In genomic region chr6:89630488-89630887, GRCh38 we compare ENCODE assay signal across 20 cellular contexts. TPM values are rescaled to one million over a fixed set of nuclear protein-coding genes. Genes with fewer than 3 reads are reported as not detected.
DNase-seq lines count a peak whose midpoint lies in the region; ATAC-seq, FAIRE-seq and TF ChIP-seq lines count a peak whose summit lies in the region.
"Had no signal": no experiment of that assay in that cellular context is flagged by ENCODE, and none has a peak within 500 bp of the region (broad histone marks: within the 10 kb centered on the region; RNA-seq: fewer than 3 reads in every experiment).

No MANE protein-coding gene starts in this region.

- CTCF ChIA-PET in activated CD8-positive, alpha-beta T cell treated with anti-CD3 and anti-CD28 coated beads, Interleukin-2, amount 10 ng/mL, durations not matched to agents 7 days and 5 days (lab: Charles Lee) = interaction anchor here (0.6 to 2.5 kb wide), 2 partner anchors 198 to 387 kb away, joined by 3 to 11 read pairs; no protein-coding TSS in a partner anchor
- CTCF ChIA-PET in activated CD8-positive, alpha-beta T cell treated with anti-CD3 and anti-CD28 coated beads for 36 hours (lab: Charles Lee) = interaction anchor here (1.0 kb wide), 1 partner anchor 259 kb away, joined by 3 read pairs; no protein-coding TSS in a partner anchor

- no peaks in the 10 kb centered on the region for H3K27me3 ChIP-seq in right atrium auricular region
- H3K27me3 ChIP-seq in psoas muscle (ENCODE audit: insufficient read depth in 3 of 3, low read length in 2 of 3) = no peaks in the 10 kb centered on the region
- H3K27me3 ChIP-seq in hepatocyte = no peaks in the 10 kb centered on the region

- POLR2A ChIA-PET in activated CD8-positive, alpha-beta T cell treated with anti-CD3 and anti-CD28 coated beads, Interleukin-2, amount 10 ng/mL, durations not matched to agents 7 days and 5 days (lab: Charles Lee) = no interaction called here
- POLR2A ChIA-PET in activated CD8-positive, alpha-beta T cell treated with anti-CD3 and anti-CD28 coated beads for 36 hours (lab: Charles Lee) = interaction anchor here (1.5 kb wide), 1 partner anchor 198 kb away, joined by 3 read pairs; the partner anchor contains the start of gene ANKRD6

- no peak overlapping the region for H3K27ac Mint-ChIP-seq in activated CD8-positive, alpha-beta T cell treated with anti-CD3 and anti-CD28 coated beads, Interleukin-2, amount 10 ng/mL, durations not matched to agents 7 days and 5 days
- H3K27ac Mint-ChIP-seq in activated CD8-positive, alpha-beta T cell treated with anti-CD3 and anti-CD28 coated beads for 36 hours = no peak overlapping the region

- H3K4me1 ChIP-seq in right atrium auricular region (peaks cover 0 to 3% of the 10 kb centered on the region in 2 donors), psoas muscle (no peaks in the 10 kb centered on the region), hepatocyte (ENCODE audit: insufficient read depth) (peaks cover 3% of the 10 kb centered on the region)

- no peaks in the 10 kb centered on the region for H4K20me1 ChIP-seq in hepatocyte (ENCODE audit: insufficient read depth, poor library complexity, severe bottlenecking)

- H3K4me3 ChIP-seq in right atrium auricular region (no peak overlapping the region), psoas muscle (no peak overlapping the region), hepatocyte (no peak overlapping the region)

- no peak for TF ChIP-seq CTCF in activated CD8-positive, alpha-beta T cell treated with anti-CD3 and anti-CD28 coated beads for 36 hours (IDR thresholded peaks at IDR 0.05)
- no peak for TF ChIP-seq CTCF in right atrium auricular region (IDR thresholded peaks at IDR 0.05)
- TF ChIP-seq CTCF in psoas muscle (IDR thresholded peaks at IDR 0.05) = no peak
- TF ChIP-seq CTCF in hepatocyte (IDR thresholded peaks at IDR 0.05; ENCODE audit: poor library complexity) = no peak

- no peaks in the 10 kb centered on the region for H3K27me3 Mint-ChIP-seq in activated CD8-positive, alpha-beta T cell treated with anti-CD3 and anti-CD28 coated beads, Interleukin-2, amount 10 ng/mL, durations not matched to agents 7 days and 5 days (ENCODE audit: low read depth)
- no peaks in the 10 kb centered on the region for H3K27me3 Mint-ChIP-seq in activated CD8-positive, alpha-beta T cell treated with anti-CD3 and anti-CD28 coated beads for 36 hours
- H3K27me3 Mint-ChIP-seq: CD8-positive, alpha-beta memory T cell; IgD-negative memory B cell had no signal

- H2AFZ ChIP-seq in hepatocyte = no peak overlapping the region

- DNase-seq in activated CD8-positive, alpha-beta T cell treated with anti-CD3 and anti-CD28 coated beads, Interleukin-2, amount 10 ng/mL, durations not matched to agents 7 days and 5 days = peak; percentile 18
- no peak for DNase-seq in activated CD8-positive, alpha-beta T cell treated with anti-CD3 and anti-CD28 coated beads for 36 hours
- DNase-seq in head of caudate nucleus (peak in 22 of 42 donors; percentile 4 to 56 (median 24)), right atrium auricular region (ENCODE audit: low spot score) (peak; percentile 58), psoas muscle (no peak), GM12892 (ENCODE audit: insufficient read length) (no peak), hepatocyte (ENCODE audit: low spot score) (no peak)
- no peak for DNase-seq in activated CD8-positive, alpha-beta memory T cell treated with anti-CD3 and anti-CD28 coated beads for 24 hours
- DNase-seq: 8988T; Calu3; CD8-positive, alpha-beta memory T cell; GF-D8; NCI-H1105 treated with DMSO at 0.1 percent for 48 hours; NCI-H2081; NCI-H2171 treated with DMSO at 0.1 percent for 48 hours; NCI-H446; NCI-H526 treated with DMSO at 0.1 percent for 48 hours; SHP77 had no signal

- no peaks in the 10 kb centered on the region for H3K9me3 ChIP-seq in right atrium auricular region
- no peaks in the 10 kb centered on the region for H3K9me3 ChIP-seq in psoas muscle
- no peaks in the 10 kb centered on the region for H3K9me3 ChIP-seq in hepatocyte (ENCODE audit: low read depth)

- no peaks in the 10 kb centered on the region for H3K9me2 ChIP-seq in hepatocyte (replicated peaks; ENCODE audit: insufficient read depth)

- TF ChIP-seq POLR2A in GM12892 (IDR thresholded peaks at IDR 0.05; ENCODE audit: low read depth, low read length) = no peak

- H3K4me3 Mint-ChIP-seq in activated CD8-positive, alpha-beta T cell treated with anti-CD3 and anti-CD28 coated beads, Interleukin-2, amount 10 ng/mL, durations not matched to agents 7 days and 5 days = no peak overlapping the region
- H3K4me3 Mint-ChIP-seq in activated CD8-positive, alpha-beta T cell treated with anti-CD3 and anti-CD28 coated beads for 36 hours = no peak overlapping the region
- H3K4me3 Mint-ChIP-seq: CD8-positive, alpha-beta memory T cell; IgD-negative memory B cell had no signal

- no peaks in the 10 kb centered on the region for H3K4me1 Mint-ChIP-seq in activated CD8-positive, alpha-beta T cell treated with anti-CD3 and anti-CD28 coated beads, Interleukin-2, amount 10 ng/mL, durations not matched to agents 7 days and 5 days (ENCODE audit: low read depth)
- H3K4me1 Mint-ChIP-seq in activated CD8-positive, alpha-beta T cell treated with anti-CD3 and anti-CD28 coated beads for 36 hours (ENCODE audit: low read depth) = no peaks in the 10 kb centered on the region

- intact Hi-C loops in activated CD8-positive, alpha-beta T cell treated with anti-CD3 and anti-CD28 coated beads for 36 hours (cut with micrococcal nuclease) = no loop called here
- intact Hi-C loops in head of caudate nucleus (cut with DNase I) = no loop called here
- intact Hi-C loops in psoas muscle (cut with DNase I) = no loop called here

- H3K9me3 Mint-ChIP-seq in activated CD8-positive, alpha-beta T cell treated with anti-CD3 and anti-CD28 coated beads, Interleukin-2, amount 10 ng/mL, durations not matched to agents 7 days and 5 days (ENCODE audit: insufficient read depth) = no peaks in the 10 kb centered on the region
- H3K9me3 Mint-ChIP-seq in activated CD8-positive, alpha-beta T cell treated with anti-CD3 and anti-CD28 coated beads for 36 hours = no peaks in the 10 kb centered on the region
- H3K9me3 Mint-ChIP-seq: CD8-positive, alpha-beta memory T cell; IgD-negative memory B cell had no signal

- H3K36me3 Mint-ChIP-seq in activated CD8-positive, alpha-beta T cell treated with anti-CD3 and anti-CD28 coated beads, Interleukin-2, amount 10 ng/mL, durations not matched to agents 7 days and 5 days (ENCODE audit: low read depth) = peaks cover 18% of the 10 kb centered on the region
- peaks cover 9% of the 10 kb centered on the region for H3K36me3 Mint-ChIP-seq in activated CD8-positive, alpha-beta T cell treated with anti-CD3 and anti-CD28 coated beads for 36 hours (ENCODE audit: low read depth)

- ATAC-seq in activated CD8-positive, alpha-beta T cell treated with anti-CD3 and anti-CD28 coated beads, Interleukin-2, amount 10 ng/mL, durations not matched to agents 7 days and 5 days = no peak
- ATAC-seq in activated CD8-positive, alpha-beta T cell treated with anti-CD3 and anti-CD28 coated beads for 36 hours = no peak
- peak; percentile 46 to 72 (median 68) for ATAC-seq in psoas muscle

- WGBS in psoas muscle, 3 donors = 33 to 69% (median 38%) methylated on average over 9 of the region's 9 CpGs
- 93% methylated on average over 9 of the region's 9 CpGs for WGBS in hepatocyte (ENCODE audit: low lambda C conversion rate, missing lambda C conversion rate)

- H3K36me3 ChIP-seq in right atrium auricular region (peaks cover 30% of the 10 kb centered on the region), psoas muscle (ENCODE audit: insufficient read depth in 1 of 2, low read depth in 1 of 2) (peaks cover 0 to 21% of the 10 kb centered on the region in 2 donors), hepatocyte (replicated peaks; ENCODE audit: insufficient read depth, low read depth) (no peaks in the 10 kb centered on the region)

- H3K79me2 ChIP-seq in hepatocyte = no peaks in the 10 kb centered on the region

- no peak overlapping the region for H3K4me2 ChIP-seq in hepatocyte

- FAIRE-seq in GM12892 (lab: Jason Lieb, UNC) = no peak
- FAIRE-seq: H54 had no signal

- H3K27ac ChIP-seq in right atrium auricular region (no peak overlapping the region), psoas muscle (no peak overlapping the region), hepatocyte (no peak overlapping the region)

RNA-seq across cellular contexts. Expression of gene LYRM2, which starts 8.1 kb away (rescaled TPM):
- total RNA-seq in activated CD8-positive, alpha-beta T cell treated with anti-CD3 and anti-CD28 coated beads, Interleukin-2, amount 10 ng/mL, durations not matched to agents 7 days and 5 days = 10 to 100 TPM; 29.2 to 29.5 TPM
- total RNA-seq in activated CD8-positive, alpha-beta T cell treated with anti-CD3 and anti-CD28 coated beads for 36 hours = 10 to 100 TPM; 23.6 to 23.7 TPM
- 10 to 100 TPM; 18.9 to 34.7 TPM for total RNA-seq in right atrium auricular region
- 10 to 100 TPM; 36.3 to 45.6 (median 40.8) TPM for total RNA-seq in psoas muscle
- 10 to 100 TPM; 22.1 to 71.1 (median 28.8) TPM for polyA plus RNA-seq in psoas muscle
- 28.1 TPM for polyA plus RNA-seq in GM12892 (2012; ENCODE audit: missing spikeins)
- 38.5 and 48.6 TPM in 2 replicates for total RNA-seq in hepatocyte
- polyA plus RNA-seq in hepatocyte = 66.0 and 66.3 TPM in 2 replicates

Comparison
In these comparisons a context has a peak if more than half of its experiments do, and no peak if none do; other contexts are left out.
1. DNase-seq: peak in activated CD8-positive, alpha-beta T cell treated with anti-CD3 and anti-CD28 coated beads, Interleukin-2, amount 10 ng/mL, durations not matched to agents 7 days and 5 days (single experiment), head of caudate nucleus (22 of 42) and right atrium auricular region (single experiment); none in activated CD8-positive, alpha-beta T cell treated with anti-CD3 and anti-CD28 coated beads for 36 hours (single experiment), psoas muscle (0 of 2), GM12892 (single experiment), activated CD8-positive, alpha-beta memory T cell treated with anti-CD3 and anti-CD28 coated beads for 24 hours (single experiment) and hepatocyte (single experiment).
2. ATAC-seq: peak in psoas muscle (4 of 4); none in activated CD8-positive, alpha-beta T cell treated with anti-CD3 and anti-CD28 coated beads, Interleukin-2, amount 10 ng/mL, durations not matched to agents 7 days and 5 days (single experiment) and activated CD8-positive, alpha-beta T cell treated with anti-CD3 and anti-CD28 coated beads for 36 hours (single experiment).